In the genomic region with DNA sequence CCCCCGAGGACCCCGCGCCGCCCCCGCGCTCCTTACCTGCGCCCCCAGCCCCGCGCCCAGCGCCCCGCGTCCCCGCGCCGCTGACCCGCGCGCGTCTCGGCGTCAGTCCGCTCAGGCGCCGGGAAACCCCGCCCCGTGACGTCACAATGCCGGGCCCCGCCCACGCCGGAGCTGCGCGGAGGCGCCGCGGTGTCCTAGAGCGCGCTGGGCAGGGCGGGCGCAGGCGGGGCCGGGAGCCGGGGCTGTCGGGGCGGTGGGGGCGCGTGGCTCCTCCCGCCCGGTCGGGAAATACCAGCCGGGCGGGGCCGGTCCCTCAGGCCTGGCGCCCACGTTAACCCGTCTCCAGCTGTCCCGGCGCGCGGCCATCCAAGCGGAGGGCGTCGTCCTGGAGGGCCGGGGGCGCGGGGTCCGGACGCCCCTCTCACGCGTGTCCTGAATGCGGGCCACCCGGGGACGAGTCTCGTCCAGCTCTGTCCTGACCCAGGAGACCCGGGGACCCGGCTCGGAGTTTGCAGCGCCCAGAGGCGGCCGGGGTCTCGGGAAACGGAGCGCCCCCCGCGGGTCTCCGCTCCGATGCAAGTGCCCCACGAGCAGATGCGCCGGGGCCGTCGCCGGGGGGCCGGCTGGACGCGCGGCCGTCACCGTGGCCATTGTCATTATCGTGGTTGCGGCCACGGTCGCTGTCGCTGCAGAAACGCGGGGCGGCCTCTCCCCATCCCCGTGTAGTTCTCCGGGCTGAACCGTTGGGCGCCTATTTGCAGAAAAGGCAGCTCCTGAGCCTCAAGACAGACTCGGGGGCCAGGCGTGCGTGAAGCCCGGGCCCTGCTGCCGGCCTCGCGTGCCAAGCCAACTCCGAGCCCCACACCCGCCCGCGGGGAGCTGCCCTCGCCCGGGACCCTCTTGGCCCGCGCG, we compare ENCODE assay signal across 1 cellular context.
TF ChIP-seq lines count a peak whose summit lies in the region.

A gene (minus strand): TSS at position 109 of the 912 bp plus-strand sequence. CDS start 727 bp downstream, outside the sequence.

TF ChIP-seq in HepG2, 621 proteins besides CTCF, POLR2A, EP300 and RAD21 (continued from another document and continues in another):
- TF ChIP-seq ZMYM3 (CRISPR knock-in tag; IDR thresholded peaks at IDR 0.05) (no peak), FOXP1 (IDR thresholded peaks at IDR 0.05) (no peak), FOXP1 (CRISPR knock-in tag; IDR thresholded peaks at IDR 0.05) (no peak), KAT7 (CRISPR knock-in tag; IDR thresholded peaks at IDR 0.05; ENCODE audit: borderline replicate concordance) (no peak), ZNF343 (CRISPR knock-in tag; IDR thresholded peaks at IDR 0.05) (no peak), ZEB1 (IDR thresholded peaks at IDR 0.05; ENCODE audit: insufficient replicate concordance, low read depth) (no peak), CAMTA2 (CRISPR knock-in tag; IDR thresholded peaks at IDR 0.05; ENCODE audit: borderline replicate concordance) (no peak), ZNF225 (CRISPR knock-in tag; IDR thresholded peaks at IDR 0.05) (peak; percentile 48; the same call in 1 of the 2 replicates), SAFB2 (CRISPR knock-in tag; IDR thresholded peaks at IDR 0.05; ENCODE audit: borderline replicate concordance, low read depth) (peak; percentile 29), ZNF766 (CRISPR knock-in tag; IDR thresholded peaks at IDR 0.05; ENCODE audit: borderline replicate concordance) (no peak), GPN1 (CRISPR knock-in tag; IDR thresholded peaks at IDR 0.05; ENCODE audit: borderline replicate concordance) (no peak), NBN (conservative IDR thresholded peaks at IDR 0.05) (no peak), ZBTB21 (CRISPR knock-in tag; IDR thresholded peaks at IDR 0.05) (no peak), ZNF674 (CRISPR knock-in tag; IDR thresholded peaks at IDR 0.05; ENCODE audit: low read depth) (no peak; the same call in 1 of the 2 replicates), DPF2 (CRISPR knock-in tag; IDR thresholded peaks at IDR 0.05; ENCODE audit: borderline replicate concordance, low read depth) (no peak), MEF2D (CRISPR knock-in tag; IDR thresholded peaks at IDR 0.05) (no peak), HOXA5 (CRISPR knock-in tag; IDR thresholded peaks at IDR 0.05) (0 out of 2 replicates have a peak, but pooled peaks have one; percentile 32), CCAR2 (optimal IDR thresholded peaks at IDR 0.05; ENCODE audit: low read depth, low read length) (no peak), REXO4 (CRISPR knock-in tag; IDR thresholded peaks at IDR 0.05; ENCODE audit: borderline replicate concordance) (no peak), CREM (IDR thresholded peaks at IDR 0.05) (no peak; the same call in 1 of the 2 replicates), CREM (CRISPR knock-in tag; IDR thresholded peaks at IDR 0.05) (no peak), TOPORS (CRISPR knock-in tag; IDR thresholded peaks at IDR 0.05) (no peak; the same call in 1 of the 2 replicates), ZKSCAN1 (IDR thresholded peaks at IDR 0.05; ENCODE audit: low read length) (no peak), ZBTB38 (CRISPR knock-in tag; IDR thresholded peaks at IDR 0.05) (peak; percentile 57; the same call in 1 of the 2 replicates), MEIS2 (CRISPR knock-in tag; IDR thresholded peaks at IDR 0.05) (0 out of 2 replicates have a peak, but pooled peaks have one; percentile 48), SIN3A (IDR thresholded peaks at IDR 0.05; ENCODE audit: borderline replicate concordance, low read depth, low read length) (no peak; the same call in 1 of the 2 replicates), KDM5B (CRISPR knock-in tag; IDR thresholded peaks at IDR 0.05; ENCODE audit: borderline replicate concordance) (peak; percentile 50; the same call in 1 of the 2 replicates), ZNF354B (CRISPR knock-in tag; IDR thresholded peaks at IDR 0.05) (no peak)
- TF ChIP-seq, protein P1, sequence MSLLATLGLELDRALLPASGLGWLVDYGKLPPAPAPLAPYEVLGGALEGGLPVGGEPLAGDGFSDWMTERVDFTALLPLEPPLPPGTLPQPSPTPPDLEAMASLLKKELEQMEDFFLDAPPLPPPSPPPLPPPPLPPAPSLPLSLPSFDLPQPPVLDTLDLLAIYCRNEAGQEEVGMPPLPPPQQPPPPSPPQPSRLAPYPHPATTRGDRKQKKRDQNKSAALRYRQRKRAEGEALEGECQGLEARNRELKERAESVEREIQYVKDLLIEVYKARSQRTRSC (CRISPR knock-in tag; IDR thresholded peaks at IDR 0.05; ENCODE audit: low read depth), result no peak
- TF ChIP-seq, protein P2, sequence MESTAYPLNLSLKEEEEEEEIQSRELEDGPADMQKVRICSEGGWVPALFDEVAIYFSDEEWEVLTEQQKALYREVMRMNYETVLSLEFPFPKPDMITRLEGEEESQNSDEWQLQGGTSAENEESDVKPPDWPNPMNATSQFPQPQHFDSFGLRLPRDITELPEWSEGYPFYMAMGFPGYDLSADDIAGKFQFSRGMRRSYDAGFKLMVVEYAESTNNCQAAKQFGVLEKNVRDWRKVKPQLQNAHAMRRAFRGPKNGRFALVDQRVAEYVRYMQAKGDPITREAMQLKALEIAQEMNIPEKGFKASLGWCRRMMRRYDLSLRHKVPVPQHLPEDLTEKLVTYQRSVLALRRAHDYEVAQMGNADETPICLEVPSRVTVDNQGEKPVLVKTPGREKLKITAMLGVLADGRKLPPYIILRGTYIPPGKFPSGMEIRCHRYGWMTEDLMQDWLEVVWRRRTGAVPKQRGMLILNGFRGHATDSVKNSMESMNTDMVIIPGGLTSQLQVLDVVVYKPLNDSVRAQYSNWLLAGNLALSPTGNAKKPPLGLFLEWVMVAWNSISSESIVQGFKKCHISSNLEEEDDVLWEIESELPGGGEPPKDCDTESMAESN (CRISPR knock-in tag; conservative IDR thresholded peaks at IDR 0.05), result peak; percentile 72
- TF ChIP-seq, protein P3, sequence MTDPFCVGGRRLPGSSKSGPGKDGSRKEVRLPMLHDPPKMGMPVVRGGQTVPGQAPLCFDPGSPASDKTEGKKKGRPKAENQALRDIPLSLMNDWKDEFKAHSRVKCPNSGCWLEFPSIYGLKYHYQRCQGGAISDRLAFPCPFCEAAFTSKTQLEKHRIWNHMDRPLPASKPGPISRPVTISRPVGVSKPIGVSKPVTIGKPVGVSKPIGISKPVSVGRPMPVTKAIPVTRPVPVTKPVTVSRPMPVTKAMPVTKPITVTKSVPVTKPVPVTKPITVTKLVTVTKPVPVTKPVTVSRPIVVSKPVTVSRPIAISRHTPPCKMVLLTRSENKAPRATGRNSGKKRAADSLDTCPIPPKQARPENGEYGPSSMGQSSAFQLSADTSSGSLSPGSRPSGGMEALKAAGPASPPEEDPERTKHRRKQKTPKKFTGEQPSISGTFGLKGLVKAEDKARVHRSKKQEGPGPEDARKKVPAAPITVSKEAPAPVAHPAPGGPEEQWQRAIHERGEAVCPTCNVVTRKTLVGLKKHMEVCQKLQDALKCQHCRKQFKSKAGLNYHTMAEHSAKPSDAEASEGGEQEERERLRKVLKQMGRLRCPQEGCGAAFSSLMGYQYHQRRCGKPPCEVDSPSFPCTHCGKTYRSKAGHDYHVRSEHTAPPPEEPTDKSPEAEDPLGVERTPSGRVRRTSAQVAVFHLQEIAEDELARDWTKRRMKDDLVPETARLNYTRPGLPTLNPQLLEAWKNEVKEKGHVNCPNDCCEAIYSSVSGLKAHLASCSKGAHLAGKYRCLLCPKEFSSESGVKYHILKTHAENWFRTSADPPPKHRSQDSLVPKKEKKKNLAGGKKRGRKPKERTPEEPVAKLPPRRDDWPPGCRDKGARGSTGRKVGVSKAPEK (CRISPR knock-in tag; IDR thresholded peaks at IDR 0.05; ENCODE audit: borderline replicate concordance), result no peak
- TF ChIP-seq, protein P4, sequence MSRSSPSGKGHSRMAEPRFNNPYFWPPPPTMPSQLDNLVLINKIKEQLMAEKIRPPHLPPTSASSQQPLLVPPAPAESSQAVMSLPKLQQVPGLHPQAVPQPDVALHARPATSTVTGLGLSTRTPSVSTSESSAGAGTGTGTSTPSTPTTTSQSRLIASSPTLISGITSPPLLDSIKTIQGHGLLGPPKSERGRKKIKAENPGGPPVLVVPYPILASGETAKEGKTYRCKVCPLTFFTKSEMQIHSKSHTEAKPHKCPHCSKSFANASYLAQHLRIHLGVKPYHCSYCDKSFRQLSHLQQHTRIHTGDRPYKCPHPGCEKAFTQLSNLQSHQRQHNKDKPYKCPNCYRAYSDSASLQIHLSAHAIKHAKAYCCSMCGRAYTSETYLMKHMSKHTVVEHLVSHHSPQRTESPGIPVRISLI (CRISPR knock-in tag; IDR thresholded peaks at IDR 0.05; ENCODE audit: borderline replicate concordance), result no peak
- TF ChIP-seq, protein P5, sequence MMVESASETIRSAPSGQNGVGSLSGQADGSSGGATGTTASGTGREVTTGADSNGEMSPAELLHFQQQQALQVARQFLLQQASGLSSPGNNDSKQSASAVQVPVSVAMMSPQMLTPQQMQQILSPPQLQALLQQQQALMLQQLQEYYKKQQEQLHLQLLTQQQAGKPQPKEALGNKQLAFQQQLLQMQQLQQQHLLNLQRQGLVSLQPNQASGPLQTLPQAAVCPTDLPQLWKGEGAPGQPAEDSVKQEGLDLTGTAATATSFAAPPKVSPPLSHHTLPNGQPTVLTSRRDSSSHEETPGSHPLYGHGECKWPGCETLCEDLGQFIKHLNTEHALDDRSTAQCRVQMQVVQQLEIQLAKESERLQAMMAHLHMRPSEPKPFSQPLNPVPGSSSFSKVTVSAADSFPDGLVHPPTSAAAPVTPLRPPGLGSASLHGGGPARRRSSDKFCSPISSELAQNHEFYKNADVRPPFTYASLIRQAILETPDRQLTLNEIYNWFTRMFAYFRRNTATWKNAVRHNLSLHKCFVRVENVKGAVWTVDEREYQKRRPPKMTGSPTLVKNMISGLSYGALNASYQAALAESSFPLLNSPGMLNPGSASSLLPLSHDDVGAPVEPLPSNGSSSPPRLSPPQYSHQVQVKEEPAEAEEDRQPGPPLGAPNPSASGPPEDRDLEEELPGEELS (CRISPR knock-in tag; IDR thresholded peaks at IDR 0.05), result peak; percentile 27; the same call in 1 of the 2 replicates
- TF ChIP-seq, protein P6, sequence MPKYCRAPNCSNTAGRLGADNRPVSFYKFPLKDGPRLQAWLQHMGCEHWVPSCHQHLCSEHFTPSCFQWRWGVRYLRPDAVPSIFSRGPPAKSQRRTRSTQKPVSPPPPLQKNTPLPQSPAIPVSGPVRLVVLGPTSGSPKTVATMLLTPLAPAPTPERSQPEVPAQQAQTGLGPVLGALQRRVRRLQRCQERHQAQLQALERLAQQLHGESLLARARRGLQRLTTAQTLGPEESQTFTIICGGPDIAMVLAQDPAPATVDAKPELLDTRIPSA (CRISPR knock-in tag; IDR thresholded peaks at IDR 0.05; ENCODE audit: borderline replicate concordance), result no peak
- TF ChIP-seq, protein P7, sequence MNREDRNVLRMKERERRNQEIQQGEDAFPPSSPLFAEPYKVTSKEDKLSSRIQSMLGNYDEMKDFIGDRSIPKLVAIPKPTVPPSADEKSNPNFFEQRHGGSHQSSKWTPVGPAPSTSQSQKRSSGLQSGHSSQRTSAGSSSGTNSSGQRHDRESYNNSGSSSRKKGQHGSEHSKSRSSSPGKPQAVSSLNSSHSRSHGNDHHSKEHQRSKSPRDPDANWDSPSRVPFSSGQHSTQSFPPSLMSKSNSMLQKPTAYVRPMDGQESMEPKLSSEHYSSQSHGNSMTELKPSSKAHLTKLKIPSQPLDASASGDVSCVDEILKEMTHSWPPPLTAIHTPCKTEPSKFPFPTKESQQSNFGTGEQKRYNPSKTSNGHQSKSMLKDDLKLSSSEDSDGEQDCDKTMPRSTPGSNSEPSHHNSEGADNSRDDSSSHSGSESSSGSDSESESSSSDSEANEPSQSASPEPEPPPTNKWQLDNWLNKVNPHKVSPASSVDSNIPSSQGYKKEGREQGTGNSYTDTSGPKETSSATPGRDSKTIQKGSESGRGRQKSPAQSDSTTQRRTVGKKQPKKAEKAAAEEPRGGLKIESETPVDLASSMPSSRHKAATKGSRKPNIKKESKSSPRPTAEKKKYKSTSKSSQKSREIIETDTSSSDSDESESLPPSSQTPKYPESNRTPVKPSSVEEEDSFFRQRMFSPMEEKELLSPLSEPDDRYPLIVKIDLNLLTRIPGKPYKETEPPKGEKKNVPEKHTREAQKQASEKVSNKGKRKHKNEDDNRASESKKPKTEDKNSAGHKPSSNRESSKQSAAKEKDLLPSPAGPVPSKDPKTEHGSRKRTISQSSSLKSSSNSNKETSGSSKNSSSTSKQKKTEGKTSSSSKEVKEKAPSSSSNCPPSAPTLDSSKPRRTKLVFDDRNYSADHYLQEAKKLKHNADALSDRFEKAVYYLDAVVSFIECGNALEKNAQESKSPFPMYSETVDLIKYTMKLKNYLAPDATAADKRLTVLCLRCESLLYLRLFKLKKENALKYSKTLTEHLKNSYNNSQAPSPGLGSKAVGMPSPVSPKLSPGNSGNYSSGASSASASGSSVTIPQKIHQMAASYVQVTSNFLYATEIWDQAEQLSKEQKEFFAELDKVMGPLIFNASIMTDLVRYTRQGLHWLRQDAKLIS (CRISPR knock-in tag; IDR thresholded peaks at IDR 0.05), result no peak
- TF ChIP-seq, protein P8, sequence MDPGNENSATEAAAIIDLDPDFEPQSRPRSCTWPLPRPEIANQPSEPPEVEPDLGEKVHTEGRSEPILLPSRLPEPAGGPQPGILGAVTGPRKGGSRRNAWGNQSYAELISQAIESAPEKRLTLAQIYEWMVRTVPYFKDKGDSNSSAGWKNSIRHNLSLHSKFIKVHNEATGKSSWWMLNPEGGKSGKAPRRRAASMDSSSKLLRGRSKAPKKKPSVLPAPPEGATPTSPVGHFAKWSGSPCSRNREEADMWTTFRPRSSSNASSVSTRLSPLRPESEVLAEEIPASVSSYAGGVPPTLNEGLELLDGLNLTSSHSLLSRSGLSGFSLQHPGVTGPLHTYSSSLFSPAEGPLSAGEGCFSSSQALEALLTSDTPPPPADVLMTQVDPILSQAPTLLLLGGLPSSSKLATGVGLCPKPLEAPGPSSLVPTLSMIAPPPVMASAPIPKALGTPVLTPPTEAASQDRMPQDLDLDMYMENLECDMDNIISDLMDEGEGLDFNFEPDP (CRISPR knock-in tag; conservative IDR thresholded peaks at IDR 0.05), result no peak
- TF ChIP-seq, protein P9, sequence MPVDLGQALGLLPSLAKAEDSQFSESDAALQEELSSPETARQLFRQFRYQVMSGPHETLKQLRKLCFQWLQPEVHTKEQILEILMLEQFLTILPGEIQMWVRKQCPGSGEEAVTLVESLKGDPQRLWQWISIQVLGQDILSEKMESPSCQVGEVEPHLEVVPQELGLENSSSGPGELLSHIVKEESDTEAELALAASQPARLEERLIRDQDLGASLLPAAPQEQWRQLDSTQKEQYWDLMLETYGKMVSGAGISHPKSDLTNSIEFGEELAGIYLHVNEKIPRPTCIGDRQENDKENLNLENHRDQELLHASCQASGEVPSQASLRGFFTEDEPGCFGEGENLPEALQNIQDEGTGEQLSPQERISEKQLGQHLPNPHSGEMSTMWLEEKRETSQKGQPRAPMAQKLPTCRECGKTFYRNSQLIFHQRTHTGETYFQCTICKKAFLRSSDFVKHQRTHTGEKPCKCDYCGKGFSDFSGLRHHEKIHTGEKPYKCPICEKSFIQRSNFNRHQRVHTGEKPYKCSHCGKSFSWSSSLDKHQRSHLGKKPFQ (CRISPR knock-in tag; IDR thresholded peaks at IDR 0.05; ENCODE audit: insufficient replicate concordance), result no peak
- TF ChIP-seq, protein P10, sequence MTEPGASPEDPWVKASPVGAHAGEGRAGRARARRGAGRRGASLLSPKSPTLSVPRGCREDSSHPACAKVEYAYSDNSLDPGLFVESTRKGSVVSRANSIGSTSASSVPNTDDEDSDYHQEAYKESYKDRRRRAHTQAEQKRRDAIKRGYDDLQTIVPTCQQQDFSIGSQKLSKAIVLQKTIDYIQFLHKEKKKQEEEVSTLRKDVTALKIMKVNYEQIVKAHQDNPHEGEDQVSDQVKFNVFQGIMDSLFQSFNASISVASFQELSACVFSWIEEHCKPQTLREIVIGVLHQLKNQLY (CRISPR knock-in tag; IDR thresholded peaks at IDR 0.05), result no peak
- TF ChIP-seq, protein P11, sequence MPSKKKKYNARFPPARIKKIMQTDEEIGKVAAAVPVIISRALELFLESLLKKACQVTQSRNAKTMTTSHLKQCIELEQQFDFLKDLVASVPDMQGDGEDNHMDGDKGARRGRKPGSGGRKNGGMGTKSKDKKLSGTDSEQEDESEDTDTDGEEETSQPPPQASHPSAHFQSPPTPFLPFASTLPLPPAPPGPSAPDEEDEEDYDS (CRISPR knock-in tag; IDR thresholded peaks at IDR 0.05), result no peak; the same call in 1 of the 2 replicates
